In the genomic region with DNA sequence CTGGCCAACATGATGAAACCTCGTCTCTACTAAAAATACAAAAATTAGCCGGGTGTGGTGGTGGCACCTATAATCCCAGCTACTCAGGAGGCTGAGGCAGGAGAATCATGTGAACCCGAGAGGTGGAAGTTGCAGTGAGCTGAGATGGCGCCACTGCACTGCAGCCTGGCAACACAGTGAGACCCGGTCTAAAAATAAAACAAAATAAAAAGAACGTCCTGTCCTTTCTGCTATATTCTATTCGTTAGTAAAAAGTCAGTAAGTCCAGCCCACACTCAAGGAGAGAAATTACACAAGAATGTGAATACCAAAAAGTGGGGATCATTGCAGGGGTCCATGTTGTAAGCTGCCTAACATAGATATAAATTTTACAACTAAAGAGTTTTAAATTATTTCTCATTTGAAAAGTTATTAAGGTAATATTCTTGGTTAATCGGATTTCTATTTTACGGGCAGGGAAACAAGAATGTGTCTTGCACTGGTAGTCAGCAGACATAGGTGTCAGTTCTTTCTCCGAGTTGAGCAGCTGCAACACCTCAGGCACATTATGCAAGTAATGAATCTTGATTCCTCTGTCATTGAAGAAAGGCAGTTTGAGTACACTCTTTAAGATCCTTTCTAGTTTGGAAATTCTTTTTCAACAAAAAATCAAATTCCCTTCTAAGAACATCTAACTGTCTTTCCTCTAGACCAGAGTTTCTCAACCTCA, we compare ENCODE assay signal across 9 cellular contexts. TPM values are rescaled to one million over a fixed set of nuclear protein-coding genes. Genes with fewer than 3 reads are reported as not detected.
"Had no signal": no experiment of that assay in that cellular context is flagged by ENCODE, and none has a peak within 500 bp of the region (broad histone marks: within the 10 kb centered on the region; RNA-seq: fewer than 3 reads in every experiment).

No MANE protein-coding gene starts in this region.

- DNase-seq: H9, HCEC 1CT, KBM-7 had no signal

- H3K4me3 ChIP-seq: GM23338 had no signal

- H3K27ac ChIP-seq: HL-60 had no signal

- ATAC-seq: GM23338, HepG2 had no signal

RNA-seq across cellular contexts. Expression of a gene that starts 24.5 kb away (rescaled TPM):
- total RNA-seq: GM23338, H1, HepG2, HT1080 had no signal
- polyA plus RNA-seq: GM23338, HepG2, IgD-negative memory B cell had no signal
